In genomic region chr3:107421170-107421792, GRCh38 we compare ENCODE assay signal across 8 cellular contexts. TPM values are rescaled to one million over a fixed set of nuclear protein-coding genes. Genes with fewer than 3 reads are reported as not detected.
DNase-seq lines count a peak whose midpoint lies in the region; ATAC-seq and TF ChIP-seq lines count a peak whose summit lies in the region.

No MANE protein-coding gene starts in this region.

- peaks cover 44% of the 10 kb centered on the region for H3K4me1 ChIP-seq in OCI-LY1 (ENCODE audit: insufficient read depth, low read length, severe bottlenecking)
- peaks cover 0 to 4% of the 10 kb centered on the region in 2 donors for H3K4me1 ChIP-seq in thoracic aorta (ENCODE audit: control insufficient read depth in 1 of 2, low read depth in 2 of 2)

- ATAC-seq in GM21381 (IDR thresholded peaks at IDR 0.05; ENCODE audit: unreplicated experiment) (peak; percentile 78), HG03565 (IDR thresholded peaks at IDR 0.05; ENCODE audit: unreplicated experiment) (peak; percentile 84), left colon (peak; percentile 62), thoracic aorta (ENCODE audit: insufficient number of reproducible peaks, low FRiP score, low read depth) (no peak)

- intact Hi-C loops in left colon (cut with DNase I, micrococcal nuclease), result no loop called here

- H3K4me2 ChIP-seq in OCI-LY1 (ENCODE audit: low read length), result peak overlapping the region; percentile 35

- H3K79me2 ChIP-seq in OCI-LY1 (ENCODE audit: insufficient read depth, low read length), result no peaks in the 10 kb centered on the region

- H3K27me3 ChIP-seq in OCI-LY1 (ENCODE audit: insufficient read depth, low read length), result no peaks in the 10 kb centered on the region
- no peaks in the 10 kb centered on the region for H3K27me3 ChIP-seq in thoracic aorta (replicated peaks; ENCODE audit: insufficient read depth)

- H2AFZ ChIP-seq in OCI-LY1 (ENCODE audit: low read length), result peak overlapping the region; percentile 35; the same call in 1 of the 2 replicates

- no peaks in the 10 kb centered on the region for H3K9me2 ChIP-seq in OCI-LY1 (ENCODE audit: low read depth, low read length)

- H4K20me1 ChIP-seq in OCI-LY1 (ENCODE audit: insufficient read depth, low read length), result no peaks in the 10 kb centered on the region

- no peaks in the 10 kb centered on the region for H3K36me3 ChIP-seq in OCI-LY1 (ENCODE audit: insufficient read depth, low read length)
- no peaks in the 10 kb centered on the region for H3K36me3 ChIP-seq in thoracic aorta

- H3K9me3 ChIP-seq in OCI-LY1 (ENCODE audit: low read length) (no peaks in the 10 kb centered on the region), thoracic aorta (no peaks in the 10 kb centered on the region)

- TF ChIP-seq CTCF in OCI-LY1 (IDR thresholded peaks at IDR 0.05; ENCODE audit: low read length) (peak; percentile 68), cardiac fibroblast (IDR thresholded peaks at IDR 0.05; ENCODE audit: low read depth, low read length) (peak; percentile 59), thoracic aorta (IDR thresholded peaks at IDR 0.05) (peak; percentile 63)

- peak; percentile 17 for DNase-seq in NCI-H510A treated with DMSO at 0.1 percent for 48 hours (lab: John Stamatoyannopoulos, UW)
- no peak for DNase-seq in NCI-H510A (lab: John Stamatoyannopoulos, UW)
- peak; percentile 81 to 85 for DNase-seq in cardiac fibroblast (ENCODE audit: low read depth in 2 of 2)
- no peak for DNase-seq in left colon
- no peak for DNase-seq in thoracic aorta (ENCODE audit: low spot score)

- peak overlapping the region; percentile 32; the same call in 1 of the 2 replicates for H3K9ac ChIP-seq in OCI-LY1 (ENCODE audit: low read length)

- H3K27ac ChIP-seq in OCI-LY1 (ENCODE audit: low read depth, low read length, poor library complexity, severe bottlenecking) (no peak overlapping the region), thoracic aorta (no peak overlapping the region)

- H3K4me3 ChIP-seq in OCI-LY1 (ENCODE audit: low read depth, low read length, poor library complexity, severe bottlenecking) (peak overlapping the region; percentile 33), cardiac fibroblast (replicated peaks in 1 of 2; ENCODE audit: low read depth in 2 of 2, low read length in 2 of 2) (peak overlapping the region in 1 of 2 donors; percentile 40), thoracic aorta (peak overlapping the region; percentile 68)

- H3F3A ChIP-seq in OCI-LY1 (ENCODE audit: insufficient read depth, low read length), result no peaks in the 10 kb centered on the region; the same call in 1 of the 2 replicates

RNA-seq across cellular contexts. Expression of gene CCDC54, which starts 44.0 kb away (rescaled TPM):
- total RNA-seq in left colon, result not detected
- total RNA-seq in thoracic aorta, result not detected

Comparison
In these comparisons a context has a peak if more than half of its experiments do, and no peak if none do; other contexts are left out.
1. DNase-seq: peak in NCI-H510A treated with DMSO at 0.1 percent for 48 hours (single experiment) and cardiac fibroblast (2 of 2); none in NCI-H510A (single experiment), left colon (0 of 2) and thoracic aorta (single experiment).
2. Peak in every context shown above with its lines, with median percentiles within 50 percentile points of each other: CTCF ChIP-seq.